ENCODE assay signal across 1 cellular context in genomic region chr22:41197808-41198585, GRCh38.
TF ChIP-seq lines count a peak whose summit lies in the region.

No MANE protein-coding gene starts in this region.

TF ChIP-seq in neural cell, 6 proteins besides CTCF, POLR2A, EP300 and RAD21 (continued from another document):
- no peak for TF ChIP-seq REST (IDR thresholded peaks at IDR 0.05; ENCODE audit: borderline replicate concordance)
